20 cellular contexts compared by ENCODE assay signal in genomic region chr19:18883530-18884304, GRCh38. TPM values are rescaled to one million over a fixed set of nuclear protein-coding genes. Genes with fewer than 3 reads are reported as not detected.
"Had no signal": no experiment of that assay in that cellular context is flagged by ENCODE, and none has a peak within 500 bp of the region (broad histone marks: within the 10 kb centered on the region; RNA-seq: fewer than 3 reads in every experiment).

No MANE protein-coding gene starts in this region.

- H3K36me3 ChIP-seq: esophagus squamous epithelium, neutrophil had no signal

- H3K9me3 ChIP-seq: body of pancreas, esophagus squamous epithelium, neutrophil, tibial nerve had no signal

- H3K4me1 ChIP-seq: body of pancreas, tibial nerve had no signal

- H3K4me3 ChIP-seq: body of pancreas, esophagus squamous epithelium, tibial nerve had no signal

- ATAC-seq: body of pancreas; stimulated activated naive B cell treated with anti-CD40 and anti-IgM and Interleukin-4, amounts not matched to agents 10 μg/mL and 1 μg/mL and 100 μg/mL, for 72 hours had no signal

- H3K27me3 ChIP-seq: body of pancreas, esophagus squamous epithelium, neutrophil, tibial nerve had no signal

- DNase-seq: activated CD4-positive, alpha-beta T cell treated with anti-CD3 and anti-CD28 coated beads, Interleukin-2, amount 10 ng/mL, durations not matched to agents 7 days and 5 days; activated CD8-positive, alpha-beta memory T cell treated with anti-CD3 and anti-CD28 coated beads for 24 hours; activated gamma-delta T cell treated with Interleukin-2 at 50 U/mL for 16 hours; amniotic stem cell; body of pancreas; caudate nucleus; cortex of kidney; effector CD8-positive, alpha-beta T cell; esophagus squamous epithelium; immature natural killer cell; midbrain; naive B cell; retina; stimulated activated CD4-positive, alpha-beta T cell treated with anti-CD3 and anti-CD28 coated beads, Interleukin-15, amount 100 ng/mL, for 24 hours; stimulated activated CD4-positive, alpha-beta T cell treated with anti-CD3 and anti-CD28 coated beads, Interleukin-4, amount 100 ng/mL, for 1 hour; stimulated activated naive B cell treated with anti-CD40 and anti-IgM and Interleukin-4, amounts not matched to agents 10 μg/mL and 1 μg/mL and 100 μg/mL, for 72 hours had no signal

- H3K27ac ChIP-seq: body of pancreas, esophagus squamous epithelium, neutrophil, tibial nerve had no signal

RNA-seq across cellular contexts. Expression of gene CERS1, which starts 12.2 kb away (rescaled TPM):
- total RNA-seq: activated CD4-positive, alpha-beta T cell treated with anti-CD3 and anti-CD28 coated beads, Interleukin-2, amount 10 ng/mL, durations not matched to agents 7 days and 5 days; subcutaneous adipose tissue; T-helper 2 cell treated with Interferon-gamma antibody and Interleukin-4, amounts not matched to agents 100 ng/mL and 5 ng/mL, for 36 hours had no signal

RNA-seq across cellular contexts. Expression of gene HOMER3, which starts 57.3 kb away (rescaled TPM):
- total RNA-seq: activated CD4-positive, alpha-beta T cell treated with anti-CD3 and anti-CD28 coated beads, Interleukin-2, amount 10 ng/mL, durations not matched to agents 7 days and 5 days; T-helper 2 cell treated with Interferon-gamma antibody and Interleukin-4, amounts not matched to agents 100 ng/mL and 5 ng/mL, for 36 hours had no signal
